In the genomic region with DNA sequence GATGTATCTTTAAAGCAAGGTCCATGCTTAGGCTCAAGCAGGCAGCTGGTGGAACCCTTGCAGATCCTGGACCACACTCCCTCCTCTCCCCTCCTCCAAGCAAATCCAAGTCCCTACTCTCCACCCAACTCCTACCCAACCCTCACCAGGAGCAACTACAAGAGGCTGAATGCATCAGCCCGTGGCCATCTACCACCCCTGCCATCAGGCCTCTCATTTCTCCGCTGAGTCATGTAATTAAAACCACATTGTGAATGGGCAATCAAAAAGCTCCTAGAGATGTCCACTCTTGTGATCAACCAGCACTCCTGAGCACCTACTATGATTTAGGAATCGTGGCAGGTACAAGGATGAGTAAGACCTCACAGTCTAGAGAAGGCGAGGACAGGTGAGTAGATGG, we compare ENCODE assay signal across 28 cellular contexts.
"Had no signal": no experiment of that assay in that cellular context is flagged by ENCODE, and none has a peak within 500 bp of the region (broad histone marks: within the 10 kb centered on the region; RNA-seq: fewer than 3 reads in every experiment).

No MANE protein-coding gene starts in this region.

- H2AFZ ChIP-seq: parathyroid adenoma had no signal

- H3K27ac ChIP-seq: colonic mucosa, esophagus muscularis mucosa, left lung, neutrophil, parathyroid adenoma, right lobe of liver, thoracic aorta, tibial nerve, upper lobe of left lung had no signal

- H3K79me2 ChIP-seq: parathyroid adenoma had no signal

- H3K4me1 Mint-ChIP-seq: mesothelial cell of epicardium; neural crest cell; stimulated activated naive B cell treated with anti-CD40 and anti-IgM and Interleukin-4, amounts not matched to agents 10 μg/mL and 1 μg/mL and 100 μg/mL, for 72 hours had no signal

- H3K4me3 ChIP-seq: colonic mucosa, esophagus muscularis mucosa, heart right ventricle, left lung, mucosa of descending colon, right lobe of liver, thoracic aorta, tibial nerve, upper lobe of left lung had no signal

- H3K9me3 Mint-ChIP-seq: dendritic cell treated with granulocyte-macrophage colony-stimulating factor and Interleukin-4, amounts not matched to agents 40 ng/mL and 50 ng/mL, for 4 days; natural killer cell treated with Interleukin-12 subunit alpha and Interleukin-12 subunit beta and Interleukin-15 and Interleukin-18, amount 100 ng/mL, for 72 hours; neural crest cell; stimulated activated naive CD8-positive, alpha-beta T cell treated with anti-CD3 and anti-CD28 coated beads, Interleukin-15, Interleukin-2, amounts not matched to agents 100 ng/mL and 50 ng/mL, for 24 hours had no signal

- DNase-seq: colonic mucosa; effector CD8-positive, alpha-beta T cell; foreskin melanocyte; glutamatergic neuron; heart right ventricle; hippocampal formation; left cardiac atrium; left lung; mesenchymal stem cell; mucosa of descending colon; naive B cell; right lobe of liver; small intestine; stimulated activated CD4-positive, alpha-beta T cell treated with anti-CD3 and anti-CD28 coated beads, Interleukin-15, amount 100 ng/mL, for 24 hours; stimulated activated CD4-positive, alpha-beta T cell treated with anti-CD3 and anti-CD28 coated beads, Interleukin-2, amount 100 ng/mL, for 48 hours; stimulated activated naive B cell treated with anti-CD40 and anti-IgM and Interleukin-4, amounts not matched to agents 10 μg/mL and 1 μg/mL and 100 μg/mL, for 72 hours; upper lobe of left lung had no signal

- H3K9me3 ChIP-seq: colonic mucosa, esophagus muscularis mucosa, heart right ventricle, left lung, mucosa of descending colon, neutrophil, right lobe of liver, thoracic aorta, tibial nerve, upper lobe of left lung had no signal

- H3K27me3 Mint-ChIP-seq: dendritic cell treated with granulocyte-macrophage colony-stimulating factor and Interleukin-4, amounts not matched to agents 40 ng/mL and 50 ng/mL, for 4 days; naive B cell; progenitor cell of endocrine pancreas; stimulated activated naive B cell treated with anti-CD40 and anti-IgM and Interleukin-4, amounts not matched to agents 10 μg/mL and 1 μg/mL and 100 μg/mL, for 72 hours; stimulated activated naive CD8-positive, alpha-beta T cell treated with anti-CD3 and anti-CD28 coated beads, Interleukin-15, Interleukin-2, amounts not matched to agents 100 ng/mL and 50 ng/mL, for 24 hours had no signal

- H3K36me3 ChIP-seq: colonic mucosa, esophagus muscularis mucosa, heart right ventricle, left lung, right lobe of liver, thoracic aorta, tibial nerve, upper lobe of left lung had no signal

- H3K36me3 Mint-ChIP-seq: mesothelial cell of epicardium; naive B cell; natural killer cell treated with Interleukin-12 subunit alpha and Interleukin-12 subunit beta and Interleukin-15 and Interleukin-18, amount 100 ng/mL, for 72 hours had no signal

- H3K27ac Mint-ChIP-seq: dendritic cell treated with granulocyte-macrophage colony-stimulating factor and Interleukin-4, amounts not matched to agents 40 ng/mL and 50 ng/mL, for 4 days; mesothelial cell of epicardium; naive B cell; natural killer cell treated with Interleukin-12 subunit alpha and Interleukin-12 subunit beta and Interleukin-15 and Interleukin-18, amount 100 ng/mL, for 72 hours; progenitor cell of endocrine pancreas; stimulated activated naive B cell treated with anti-CD40 and anti-IgM and Interleukin-4, amounts not matched to agents 10 μg/mL and 1 μg/mL and 100 μg/mL, for 72 hours; stimulated activated naive CD8-positive, alpha-beta T cell treated with anti-CD3 and anti-CD28 coated beads, Interleukin-15, Interleukin-2, amounts not matched to agents 100 ng/mL and 50 ng/mL, for 24 hours had no signal

- H3K4me3 Mint-ChIP-seq: dendritic cell treated with granulocyte-macrophage colony-stimulating factor and Interleukin-4, amounts not matched to agents 40 ng/mL and 50 ng/mL, for 4 days; mesothelial cell of epicardium; naive B cell; natural killer cell treated with Interleukin-12 subunit alpha and Interleukin-12 subunit beta and Interleukin-15 and Interleukin-18, amount 100 ng/mL, for 72 hours; neural crest cell; stimulated activated naive B cell treated with anti-CD40 and anti-IgM and Interleukin-4, amounts not matched to agents 10 μg/mL and 1 μg/mL and 100 μg/mL, for 72 hours; stimulated activated naive CD8-positive, alpha-beta T cell treated with anti-CD3 and anti-CD28 coated beads, Interleukin-15, Interleukin-2, amounts not matched to agents 100 ng/mL and 50 ng/mL, for 24 hours had no signal

- H3K9ac ChIP-seq: parathyroid adenoma had no signal

- H3K4me1 ChIP-seq: colonic mucosa, left lung, parathyroid adenoma, right lobe of liver, tibial nerve, upper lobe of left lung had no signal

- H3K27me3 ChIP-seq: colonic mucosa, heart right ventricle, left lung, neutrophil, right lobe of liver, tibial nerve, upper lobe of left lung had no signal
